Comparison of ENCODE assay signal across 18 cellular contexts in the genomic region with DNA sequence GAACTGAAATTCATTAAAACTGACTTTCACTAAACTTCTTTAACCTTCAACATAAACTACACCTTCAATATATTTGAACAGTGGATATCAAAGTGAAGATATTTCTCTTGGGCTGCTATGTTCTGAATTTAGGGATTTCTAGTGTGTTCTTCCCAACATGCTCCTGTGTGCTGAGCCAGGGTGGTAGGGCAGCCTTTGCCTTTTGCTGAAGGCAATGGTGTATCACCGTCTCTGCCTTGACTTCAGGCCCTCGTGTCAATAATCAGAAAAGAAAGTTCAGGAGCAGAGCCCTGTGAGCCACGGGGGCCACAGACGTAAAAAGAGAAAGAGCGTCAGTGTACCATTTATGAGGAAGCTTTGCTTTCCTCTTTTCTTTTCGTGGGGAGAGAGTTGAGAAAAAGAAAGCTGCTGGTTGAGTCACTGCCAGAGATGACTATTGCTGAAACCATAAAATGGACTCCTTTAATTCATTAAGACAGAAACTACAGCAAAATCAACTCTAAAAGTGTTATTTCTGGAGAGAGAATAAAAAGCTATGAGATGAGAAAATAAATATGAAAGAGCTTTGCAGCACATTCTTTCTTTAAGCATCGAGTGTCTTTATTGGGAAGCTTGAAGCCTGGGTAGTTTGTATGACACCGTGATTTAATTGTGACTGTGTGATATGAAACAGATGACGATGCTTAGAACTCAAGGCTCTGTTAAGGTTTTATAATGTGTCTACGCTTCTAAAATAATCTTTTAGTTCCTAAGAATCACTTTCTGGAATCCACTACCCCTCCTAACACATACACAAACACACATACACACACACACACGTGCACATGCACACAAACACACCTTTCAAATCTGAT.
DNase-seq lines count a peak whose midpoint lies in the region; ATAC-seq and TF ChIP-seq lines count a peak whose summit lies in the region.
"Had no signal": no experiment of that assay in that cellular context is flagged by ENCODE, and none has a peak within 500 bp of the region (broad histone marks: within the 10 kb centered on the region; RNA-seq: fewer than 3 reads in every experiment).

No MANE protein-coding gene starts in this region.

- intact Hi-C loops in cardiac septum (cut with DNase I) (no loop called here), psoas muscle (cut with DNase I) (no loop called here)

- H3K4me3 ChIP-seq in fibroblast of the aortic adventitia (ENCODE audit: low read depth, low read length) (no peak overlapping the region), skeletal muscle satellite cell (ENCODE audit: low read length) (peak overlapping the region; percentile 55), psoas muscle (no peak overlapping the region)
- H3K4me3 ChIP-seq: neural progenitor cell had no signal

- no peak overlapping the region for H3K27ac ChIP-seq in psoas muscle
- H3K27ac ChIP-seq: neural progenitor cell, vagina, VCaP had no signal

- H3K4me2 ChIP-seq in skeletal muscle satellite cell (ENCODE audit: low read length) = peak overlapping the region; percentile 73
- H3K4me2 ChIP-seq: neural progenitor cell had no signal

- DNase-seq in EH (ENCODE audit: low read depth) (peak; percentile 58), MV-4-11 (lab: John Stamatoyannopoulos, UW) (peak; percentile 63), fibroblast of the aortic adventitia (ENCODE audit: low read depth) (peak; percentile 9), NCI-H1436 (lab: John Stamatoyannopoulos, UW) (no peak), cardiac septum (ENCODE audit: low spot score) (no peak), psoas muscle (no peak)
- DNase-seq in stimulated activated CD8-positive, alpha-beta memory T cell treated with anti-CD3 and anti-CD28 coated beads, Interleukin-4, amount 100 ng/mL, for 48 hours = no peak
- DNase-seq: activated CD4-positive, alpha-beta T cell treated with anti-CD3 and anti-CD28 coated beads, Interleukin-2, amount 50 U/mL, for 4 hours; activated naive CD4-positive, alpha-beta T cell treated with Interleukin-2 at 50 U/mL for 16 hours; activated T-cell treated with anti-CD3 and anti-CD28 coated beads for 4 hours; midbrain; NCI-H2227 treated with DMSO at 0.1 percent for 48 hours; stimulated activated naive CD8-positive, alpha-beta T cell treated with anti-CD3 and anti-CD28 coated beads, Interleukin-15, Interleukin-2, amounts not matched to agents 100 U/mL and 50 U/mL, for 24 hours had no signal

- H3K4me1 ChIP-seq in skeletal muscle satellite cell (ENCODE audit: control insufficient read depth, insufficient read depth, low read length) (peaks cover 13% of the 10 kb centered on the region), psoas muscle (no peaks in the 10 kb centered on the region)
- H3K4me1 ChIP-seq: neural progenitor cell, vagina had no signal

- no peak for ATAC-seq in psoas muscle
- ATAC-seq: Right ventricle myocardium inferior; stimulated activated naive CD8-positive, alpha-beta T cell treated with anti-CD3 and anti-CD28 coated beads, Interleukin-15, Interleukin-2, amounts not matched to agents 100 U/mL and 50 U/mL, for 24 hours had no signal

- TF ChIP-seq CTCF in fibroblast of the aortic adventitia (IDR thresholded peaks at IDR 0.05; ENCODE audit: insufficient read depth, low read length) = no peak
- no peak for TF ChIP-seq CTCF in psoas muscle (IDR thresholded peaks at IDR 0.05)

- H3K27me3 ChIP-seq in skeletal muscle satellite cell (ENCODE audit: control insufficient read depth, insufficient read depth, low read length) (no peaks in the 10 kb centered on the region), psoas muscle (ENCODE audit: insufficient read depth in 3 of 3, low read length in 2 of 3) (no peaks in the 10 kb centered on the region)
- H3K27me3 ChIP-seq: neural progenitor cell, vagina had no signal

- 67 to 80% (median 71%) methylated on average over 11 of the region's 11 CpGs for WGBS in psoas muscle, 3 donors

- H3K9ac ChIP-seq in skeletal muscle satellite cell (ENCODE audit: low read depth, low read length) = peak overlapping the region; percentile 55
- H3K9ac ChIP-seq: neural progenitor cell had no signal

- no peaks in the 10 kb centered on the region for H3K36me3 ChIP-seq in skeletal muscle satellite cell (ENCODE audit: insufficient read depth, low read length)
- no peaks in the 10 kb centered on the region for H3K36me3 ChIP-seq in psoas muscle (ENCODE audit: insufficient read depth in 1 of 2, low read depth in 1 of 2)
- H3K36me3 ChIP-seq: neural progenitor cell, vagina had no signal

- H3K9me3 ChIP-seq in skeletal muscle satellite cell (replicated peaks; ENCODE audit: low read length) = no peaks in the 10 kb centered on the region
- H3K9me3 ChIP-seq in psoas muscle = no peaks in the 10 kb centered on the region
- H3K9me3 ChIP-seq: vagina had no signal

Comparison
In these comparisons a context has a peak if more than half of its experiments do, and no peak if none do; other contexts are left out.
1. DNase-seq: peak in EH (single experiment), MV-4-11 (single experiment) and fibroblast of the aortic adventitia (single experiment); none in NCI-H1436 (single experiment), cardiac septum (single experiment), stimulated activated CD8-positive, alpha-beta memory T cell treated with anti-CD3 and anti-CD28 coated beads, Interleukin-4, amount 100 ng/mL, for 48 hours (single experiment) and psoas muscle (0 of 2).